ENCODE assay signal across 8 cellular contexts in the genomic region with DNA sequence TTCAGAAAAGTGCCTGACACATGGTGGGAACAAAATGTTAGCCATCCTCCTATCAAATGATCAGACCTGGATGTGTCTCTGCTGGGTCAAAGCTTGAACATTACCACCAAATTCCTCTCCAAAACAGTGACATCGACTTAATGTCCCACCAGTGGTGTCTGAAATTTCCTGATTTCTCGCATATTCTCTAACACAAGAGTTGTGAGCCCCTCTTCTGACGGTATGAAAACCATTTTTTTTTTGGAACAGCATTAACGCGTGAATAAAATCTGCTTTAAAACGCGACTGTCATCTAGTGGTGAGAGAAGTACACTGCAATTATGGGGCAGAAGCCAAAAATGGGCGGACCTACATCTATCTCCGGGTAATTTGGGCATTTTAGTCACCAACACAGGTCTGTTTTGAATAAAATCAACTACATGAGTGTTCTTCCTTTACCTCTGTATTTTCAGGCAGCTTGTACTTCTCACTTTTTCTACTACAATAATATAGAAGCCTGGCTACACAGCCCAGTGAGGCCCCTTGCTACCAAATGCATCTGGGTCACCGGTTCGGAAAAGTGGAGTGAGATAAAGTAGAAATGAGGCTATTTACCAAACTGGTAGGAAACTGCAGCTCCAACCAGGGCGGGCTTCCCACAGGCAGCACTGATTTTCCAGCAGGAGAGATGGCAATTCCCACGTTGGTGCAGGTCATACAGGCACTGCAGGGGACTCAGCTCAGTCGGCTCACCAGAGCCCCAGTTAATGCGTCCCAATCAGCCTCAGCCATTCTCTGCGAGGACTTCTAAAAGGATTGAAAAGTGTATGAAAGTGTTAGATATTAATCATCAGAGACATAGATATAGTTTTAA. TPM values are rescaled to one million over a fixed set of nuclear protein-coding genes. Genes with fewer than 3 reads are reported as not detected.
DNase-seq lines count a peak whose midpoint lies in the region; ATAC-seq and TF ChIP-seq lines count a peak whose summit lies in the region.

No MANE protein-coding gene starts in this region.

- no peak overlapping the region for H3K4me3 Mint-ChIP-seq in neural crest cell

- no peaks in the 10 kb centered on the region for H3K4me1 ChIP-seq in fibroblast of lung (ENCODE audit: control insufficient read depth, extremely low read depth, insufficient read depth, low read length)

- DNase-seq in DMS114 treated with DMSO at 0.1 percent for 48 hours (lab: John Stamatoyannopoulos, UW; ENCODE audit: unreplicated experiment) (peak; percentile 61), HCEC 1CT (peak; percentile 68), NCI-H345 (lab: John Stamatoyannopoulos, UW) (peak; percentile 36), fibroblast of lung (ENCODE audit: low read depth in 2 of 2) (peak; percentile 62 to 78), neural crest cell (ENCODE audit: low read depth, low spot score) (no peak)
- DNase-seq in activated CD4-positive, alpha-beta T cell treated with anti-CD3 and anti-CD28 coated beads, Interleukin-2, amount 50 U/mL, for 1 hour = peak; percentile 23

- peak overlapping the region in 1 of 4 experiments; percentile 12 for H3K4me3 ChIP-seq in fibroblast of lung (replicated peaks in 1 of 4; ENCODE audit: control extremely low read depth in 1 of 4, insufficient read depth in 1 of 4, low read depth in 3 of 4, low read length in 4 of 4)

- H3K4me2 ChIP-seq in fibroblast of lung (ENCODE audit: extremely low read depth, insufficient read depth, low read length) = peak overlapping the region; percentile 20

- TF ChIP-seq CTCF in fibroblast of lung (conservative IDR thresholded peaks at IDR 0.05 in 1 of 2, IDR thresholded peaks at IDR 0.05 in 1 of 2; ENCODE audit: low read depth in 1 of 2, low read length in 2 of 2) (peak; percentile 99), neural crest cell (conservative IDR thresholded peaks at IDR 0.05) (peak; percentile 84)

- no peaks in the 10 kb centered on the region for H3K9me3 Mint-ChIP-seq in neural crest cell

- peaks cover 2% of the 10 kb centered on the region for H3K27me3 ChIP-seq in fibroblast of lung (ENCODE audit: control insufficient read depth, insufficient read depth, low read length)

- ATAC-seq in HG03039 (IDR thresholded peaks at IDR 0.05; ENCODE audit: unreplicated experiment) = no peak
- no peak for ATAC-seq in HG02970 (IDR thresholded peaks at IDR 0.05; ENCODE audit: low FRiP score, unreplicated experiment)

- H3K9ac ChIP-seq in fibroblast of lung (ENCODE audit: insufficient read depth, low read length) = no peak overlapping the region

- peaks cover 7% of the 10 kb centered on the region for H3K4me1 Mint-ChIP-seq in neural crest cell

- H3K27ac ChIP-seq in fibroblast of lung (ENCODE audit: insufficient read depth, low read length) = no peak overlapping the region

- no peaks in the 10 kb centered on the region for H3K9me3 ChIP-seq in fibroblast of lung (ENCODE audit: control insufficient read depth, insufficient read depth, low read depth, low read length)

- H4K20me1 ChIP-seq in fibroblast of lung (ENCODE audit: control insufficient read depth, extremely low read depth, insufficient read depth, low read length) = no peaks in the 10 kb centered on the region

- peak overlapping the region; percentile 82 for H2AFZ ChIP-seq in fibroblast of lung (ENCODE audit: low read length)

- H3K36me3 Mint-ChIP-seq in neural crest cell (ENCODE audit: low read depth) = no peaks in the 10 kb centered on the region

- peaks cover 4% of the 10 kb centered on the region for H3K27me3 Mint-ChIP-seq in neural crest cell (ENCODE audit: low read depth)

- no peaks in the 10 kb centered on the region for H3K36me3 ChIP-seq in fibroblast of lung (ENCODE audit: control insufficient read depth, insufficient read depth, low read length)

- H3K27ac Mint-ChIP-seq in neural crest cell (ENCODE audit: unreplicated experiment) = no peak overlapping the region

- H3K79me2 ChIP-seq in fibroblast of lung (ENCODE audit: control insufficient read depth, insufficient read depth, low read length) = no peaks in the 10 kb centered on the region

RNA-seq across cellular contexts. Expression of gene MGME1, which starts 27.4 kb away (rescaled TPM):
- total RNA-seq in fibroblast of lung (5.4 and 11.9 TPM in 2 replicates), neural crest cell (35.2 and 39.0 TPM in 2 replicates)
- polyA plus RNA-seq in fibroblast of lung = 11.5 and 11.7 TPM in 2 replicates
- 9.5 and 11.8 TPM in 2 replicates for polyA plus RNA-seq in fibroblast of lung (2012)
- 2.3 TPM in 1 of 2 replicates, not detected in the other for polyA minus RNA-seq in fibroblast of lung (ENCODE audit: low replicate concordance)

RNA-seq across cellular contexts. Expression of gene SNX5, which starts 27.6 kb away (rescaled TPM):
- total RNA-seq in fibroblast of lung (122 and 127 TPM in 2 replicates), neural crest cell (116 and 123 TPM in 2 replicates)
- polyA plus RNA-seq in fibroblast of lung = 73.5 and 76.7 TPM in 2 replicates
- polyA plus RNA-seq in fibroblast of lung (2012) = 67.1 and 74.4 TPM in 2 replicates
- 28.0 and 31.7 TPM in 2 replicates for polyA minus RNA-seq in fibroblast of lung (ENCODE audit: low replicate concordance)
